8 cellular contexts compared by ENCODE assay signal in the genomic region with DNA sequence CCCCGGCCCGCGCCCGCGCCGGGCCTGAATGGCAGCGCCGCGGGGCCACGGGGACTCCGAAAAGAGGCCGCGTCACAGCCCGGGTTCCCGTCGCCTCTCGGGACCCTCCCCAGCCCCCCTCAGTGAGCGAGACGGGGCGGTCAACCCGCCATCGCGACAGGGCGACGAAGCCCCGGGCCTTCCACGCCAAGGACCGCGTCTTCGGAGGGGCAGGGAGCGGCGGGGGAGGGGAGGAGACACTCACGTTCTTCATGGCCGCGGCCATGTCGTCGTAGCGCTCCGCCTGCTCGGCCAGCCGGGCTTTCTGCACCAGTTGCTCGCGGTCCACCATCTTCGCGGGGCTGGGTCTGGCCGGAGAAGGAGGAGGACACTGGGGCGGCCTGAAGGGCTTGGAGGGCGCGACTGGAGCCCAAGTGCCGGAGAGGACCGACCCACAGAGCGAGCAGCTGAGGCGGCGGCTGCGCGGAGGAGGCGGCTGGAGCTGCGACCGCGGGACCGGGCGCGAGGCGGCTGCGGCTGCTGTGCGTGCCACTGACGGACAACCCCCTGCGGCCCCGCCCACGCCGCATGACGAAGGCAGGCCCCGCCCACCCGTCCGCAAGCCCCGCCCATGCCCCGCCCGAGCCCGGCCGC. TPM values are rescaled to one million over a fixed set of nuclear protein-coding genes. Genes with fewer than 3 reads are reported as not detected.
DNase-seq lines count a peak whose midpoint lies in the region; ATAC-seq and TF ChIP-seq lines count a peak whose summit lies in the region.

TSS of gene YWHAG (minus strand) at position 514 of the 633 bp plus-strand sequence. CDS start at position 331, 183 bp downstream.

- H3K79me2 ChIP-seq in neural progenitor cell (ENCODE audit: low read depth) = peaks cover 52% of the 10 kb centered on the region

- H3K36me3 ChIP-seq in RWPE2 (ENCODE audit: low read depth) (peaks cover 45% of the 10 kb centered on the region), neural progenitor cell (peaks cover 15% of the 10 kb centered on the region), subcutaneous abdominal adipose tissue (ENCODE audit: control insufficient read depth in 5 of 5, insufficient read depth in 5 of 5, low read length in 5 of 5) (peaks cover 4 to 13% (median 7%) of the 10 kb centered on the region in 5 donors)

- H3K4me1 Mint-ChIP-seq in IgD-negative memory B cell (peaks cover 30 to 35% (median 32%) of the 10 kb centered on the region in 3 donors), neural progenitor cell (peaks cover 25% of the 10 kb centered on the region)

- TF ChIP-seq CTCF in RWPE2 (IDR thresholded peaks at IDR 0.05; ENCODE audit: poor library complexity, severe bottlenecking) (no peak), foreskin fibroblast (IDR thresholded peaks at IDR 0.05; ENCODE audit: low read depth, low read length) (no peak), neural progenitor cell (IDR thresholded peaks at IDR 0.05) (no peak)

- H3K27ac ChIP-seq in RWPE2 (ENCODE audit: poor library complexity, severe bottlenecking) = peak within 1 kb of the TSS; percentile 84
- peak within 1 kb of the TSS; percentile 77 for H3K27ac ChIP-seq in neural progenitor cell
- H3K27ac ChIP-seq in subcutaneous abdominal adipose tissue (ENCODE audit: low read depth, low read length) = peak within 1 kb of the TSS; percentile 99

- peak within 1 kb of the TSS; percentile 92 to 99 (median 98) for H3K4me3 Mint-ChIP-seq in IgD-negative memory B cell
- H3K4me3 Mint-ChIP-seq in neural progenitor cell = peak within 1 kb of the TSS; percentile 99

- H3K9ac ChIP-seq in neural progenitor cell (peak within 1 kb of the TSS; percentile 85), subcutaneous abdominal adipose tissue (ENCODE audit: low read length in 5 of 5) (peak within 1 kb of the TSS; percentile 89 to 99 (median 94))

- H3K27me3 ChIP-seq in RWPE2 (ENCODE audit: insufficient read depth, poor library complexity, severe bottlenecking) (no peaks in the 10 kb centered on the region), neural progenitor cell (no peaks in the 10 kb centered on the region), subcutaneous abdominal adipose tissue (ENCODE audit: control insufficient read depth in 5 of 5, insufficient read depth in 4 of 5, low read length in 5 of 5) (no peaks in the 10 kb centered on the region)

- H3K4me2 ChIP-seq in neural progenitor cell = peak within 1 kb of the TSS; percentile 99

- H3F3A ChIP-seq in neural progenitor cell (ENCODE audit: low read depth) = peaks cover 15% of the 10 kb centered on the region

- H3K36me3 Mint-ChIP-seq in IgD-negative memory B cell (peaks cover 3% of the 10 kb centered on the region), neural progenitor cell (peaks cover 23% of the 10 kb centered on the region)

- peak within 1 kb of the TSS; percentile 90 for H2AFZ ChIP-seq in neural progenitor cell (replicated peaks)

- H3K4me1 ChIP-seq in RWPE2 (ENCODE audit: insufficient read depth, poor library complexity, severe bottlenecking) (peaks cover 32% of the 10 kb centered on the region), neural progenitor cell (peaks cover 30% of the 10 kb centered on the region), subcutaneous abdominal adipose tissue (ENCODE audit: control insufficient read depth in 5 of 5, insufficient read depth in 5 of 5, low read length in 5 of 5) (peaks cover 3 to 50% (median 46%) of the 10 kb centered on the region in 5 donors)

- H3K9me3 ChIP-seq in RWPE2 (ENCODE audit: severe bottlenecking) (no peaks in the 10 kb centered on the region), neural progenitor cell (ENCODE audit: low read depth) (no peaks in the 10 kb centered on the region), subcutaneous abdominal adipose tissue (ENCODE audit: control insufficient read depth in 5 of 5, low read length in 5 of 5) (no peaks in the 10 kb centered on the region)

- H3K27ac Mint-ChIP-seq in IgD-negative memory B cell (peak within 1 kb of the TSS; percentile 87 to 98 (median 89)), neural progenitor cell (peak within 1 kb of the TSS; percentile 98)

- peak; percentile 92 for DNase-seq in Daoy (ENCODE audit: low read depth)
- peak; percentile 84 for DNase-seq in RWPE2 (ENCODE audit: low spot score)
- DNase-seq in activated gamma-delta T cell treated with Interleukin-2 at 50 U/mL for 16 hours = peak; percentile 86
- peak; percentile 84 to 96 for DNase-seq in foreskin fibroblast
- DNase-seq in neural progenitor cell (ENCODE audit: low spot score) = peak; percentile 95

- peak; percentile 70 for ATAC-seq in GM21576 (IDR thresholded peaks at IDR 0.05; ENCODE audit: unreplicated experiment)
- ATAC-seq in RWPE2 (ENCODE audit: low read depth) = peak; percentile 62

- H3K9me3 Mint-ChIP-seq in IgD-negative memory B cell (no peaks in the 10 kb centered on the region), neural progenitor cell (peaks cover 12% of the 10 kb centered on the region)

- H3K27me3 Mint-ChIP-seq in IgD-negative memory B cell (no peaks in the 10 kb centered on the region), neural progenitor cell (ENCODE audit: insufficient read depth, low read depth) (peaks cover 2% of the 10 kb centered on the region)

- H4K20me1 ChIP-seq in neural progenitor cell (ENCODE audit: low read depth) = peaks cover 46% of the 10 kb centered on the region

- peak within 1 kb of the TSS; percentile 76 for H3K4me3 ChIP-seq in RWPE2 (ENCODE audit: severe bottlenecking)
- H3K4me3 ChIP-seq in foreskin fibroblast (ENCODE audit: low read depth in 1 of 2, low read length in 2 of 2) = peak within 1 kb of the TSS; percentile 83 to 92
- H3K4me3 ChIP-seq in neural progenitor cell = peak within 1 kb of the TSS; percentile 97
- H3K4me3 ChIP-seq in subcutaneous abdominal adipose tissue (ENCODE audit: low read depth in 1 of 5, low read length in 5 of 5) = peak within 1 kb of the TSS; percentile 87 to 99 (median 96)

RNA-seq across cellular contexts. Expression of gene YWHAG, which starts in this region (rescaled TPM):
- 53.9 and 57.6 TPM in 2 replicates for total RNA-seq in Daoy (2014; rRNA removed; shearing (Covaris generic))
- 3.5 TPM for polyA plus RNA-seq in IgD-negative memory B cell
- total RNA-seq in neural progenitor cell (ENCODE audit: low replicate concordance) = 179 and 190 TPM in 2 replicates

Comparison
In these comparisons a context has a peak if more than half of its experiments do, and no peak if none do; other contexts are left out.
1. Peak in every context shown above with its lines: DNase-seq, ATAC-seq, H3K4me3 ChIP-seq and H3K27ac ChIP-seq.